11 cellular contexts compared by ENCODE assay signal in genomic region chr7:37656913-37657530, GRCh38. TPM values are rescaled to one million over a fixed set of nuclear protein-coding genes. Genes with fewer than 3 reads are reported as not detected.
DNase-seq lines count a peak whose midpoint lies in the region; ATAC-seq and TF ChIP-seq lines count a peak whose summit lies in the region.
"Had no signal": no experiment of that assay in that cellular context is flagged by ENCODE, and none has a peak within 500 bp of the region (broad histone marks: within the 10 kb centered on the region; RNA-seq: fewer than 3 reads in every experiment).

No MANE protein-coding gene starts in this region.

- no peaks in the 10 kb centered on the region for H3K4me1 ChIP-seq in foreskin keratinocyte
- H3K4me1 ChIP-seq in MM.1S (ENCODE audit: low read length) = no peaks in the 10 kb centered on the region

- H3K36me3 ChIP-seq in MM.1S (replicated peaks; ENCODE audit: insufficient read depth, low read length) = no peaks in the 10 kb centered on the region

- no peak overlapping the region for H3K4me3 ChIP-seq in MM.1S (ENCODE audit: low read length)

- peaks cover 3% of the 10 kb centered on the region for H3K36me3 Mint-ChIP-seq in effector memory CD8-positive, alpha-beta T cell (ENCODE audit: insufficient read depth)

- no peak for DNase-seq in effector memory CD8-positive, alpha-beta T cell
- DNase-seq in GF-D8 (lab: John Stamatoyannopoulos, UW) = no peak
- DNase-seq in foreskin keratinocyte = no peak
- DNase-seq in MM.1S = no peak
- no peak for DNase-seq in NCI-H510A (lab: John Stamatoyannopoulos, UW)
- DNase-seq: NCI-H187 had no signal

- H3K4me3 Mint-ChIP-seq in effector memory CD8-positive, alpha-beta T cell = peak overlapping the region; percentile 67 to 72
- H3K4me3 Mint-ChIP-seq: nephron had no signal

- H3K27me3 ChIP-seq in foreskin keratinocyte (no peaks in the 10 kb centered on the region), MM.1S (replicated peaks; ENCODE audit: insufficient read depth, low read length) (no peaks in the 10 kb centered on the region)

- H3K9me2 ChIP-seq in MM.1S (replicated peaks; ENCODE audit: insufficient read depth, low read length) = no peaks in the 10 kb centered on the region

- no peak overlapping the region for H3K9ac ChIP-seq in MM.1S (ENCODE audit: low read length)

- no peaks in the 10 kb centered on the region for H3K79me2 ChIP-seq in MM.1S (ENCODE audit: low read length)

- H3K4me2 ChIP-seq in MM.1S (ENCODE audit: low read depth, low read length) = no peak overlapping the region

- H3K9me3 ChIP-seq in MM.1S (replicated peaks; ENCODE audit: insufficient read depth, low read length) = no peaks in the 10 kb centered on the region

- TF ChIP-seq CTCF in foreskin keratinocyte (conservative IDR thresholded peaks at IDR 0.05) (no peak), MM.1S (IDR thresholded peaks at IDR 0.05; ENCODE audit: low read length) (no peak)

- no peak overlapping the region for H2AFZ ChIP-seq in MM.1S (ENCODE audit: low read length)

- H4K20me1 ChIP-seq in MM.1S (ENCODE audit: insufficient read depth, low read length) = no peaks in the 10 kb centered on the region

- peaks cover 15 to 41% of the 10 kb centered on the region in 2 donors for H3K4me1 Mint-ChIP-seq in effector memory CD8-positive, alpha-beta T cell (ENCODE audit: low read depth in 2 of 2)
- H3K4me1 Mint-ChIP-seq: nephron had no signal

- ATAC-seq in GM18517 (IDR thresholded peaks at IDR 0.05; ENCODE audit: unreplicated experiment) (peak; percentile 86), GM21515 (IDR thresholded peaks at IDR 0.05; ENCODE audit: unreplicated experiment) (peak; percentile 85), HG03139 (IDR thresholded peaks at IDR 0.05; ENCODE audit: unreplicated experiment) (peak; percentile 93), foreskin keratinocyte (no peak)
- ATAC-seq in effector memory CD8-positive, alpha-beta T cell (replicated peaks) = peak; percentile 73

- H3K27ac Mint-ChIP-seq in effector memory CD8-positive, alpha-beta T cell = peak overlapping the region; percentile 55 to 85
- H3K27ac Mint-ChIP-seq: nephron had no signal

- H3K27ac ChIP-seq in foreskin keratinocyte = no peak overlapping the region
- no peak overlapping the region for H3K27ac ChIP-seq in MM.1S (ENCODE audit: low read length)

- no peaks in the 10 kb centered on the region for H3F3A ChIP-seq in MM.1S (ENCODE audit: insufficient read depth, low read length)

- H3K9me3 Mint-ChIP-seq in effector memory CD8-positive, alpha-beta T cell = peaks cover 0 to 2% of the 10 kb centered on the region in 2 donors

- H3K27me3 Mint-ChIP-seq in effector memory CD8-positive, alpha-beta T cell = no peaks in the 10 kb centered on the region

RNA-seq across cellular contexts. Expression of gene GPR141, which starts 26.5 kb away (rescaled TPM):
- not detected in 2 replicates for total RNA-seq in foreskin keratinocyte
- polyA plus RNA-seq in foreskin keratinocyte = not detected in 2 replicates
- total RNA-seq: H4 had no signal
